In genomic region chr10:80487791-80488538, GRCh38 we compare ENCODE assay signal across 9 cellular contexts. TPM values are rescaled to one million over a fixed set of nuclear protein-coding genes. Genes with fewer than 3 reads are reported as not detected.
DNase-seq lines count a peak whose midpoint lies in the region; ATAC-seq lines count a peak whose summit lies in the region.
"Had no signal": no experiment of that assay in that cellular context is flagged by ENCODE, and none has a peak within 500 bp of the region (broad histone marks: within the 10 kb centered on the region; RNA-seq: fewer than 3 reads in every experiment).

No MANE protein-coding gene starts in this region.

- peaks cover 18 to 23% (median 21%) of the 10 kb centered on the region in 3 donors for H3K36me3 Mint-ChIP-seq in immature natural killer cell

- peaks cover 29 to 96% (median 92%) of the 10 kb centered on the region in 5 donors for H3K4me1 ChIP-seq in subcutaneous abdominal adipose tissue (ENCODE audit: control insufficient read depth in 5 of 5, insufficient read depth in 5 of 5, low read length in 5 of 5)

- no peak for ATAC-seq in HG03354 (IDR thresholded peaks at IDR 0.05; ENCODE audit: poor library complexity, severe bottlenecking, unreplicated experiment)

- peaks cover 8 to 23% (median 16%) of the 10 kb centered on the region in 3 donors for H3K27me3 Mint-ChIP-seq in immature natural killer cell (ENCODE audit: low read depth in 3 of 3)

- no peaks in the 10 kb centered on the region for H3K9me3 ChIP-seq in subcutaneous abdominal adipose tissue (ENCODE audit: control insufficient read depth in 5 of 5, low read length in 5 of 5)

- H3K27ac Mint-ChIP-seq in immature natural killer cell: peak overlapping the region; percentile 79 to 98 (median 94)

- H3K4me3 ChIP-seq in subcutaneous abdominal adipose tissue (ENCODE audit: low read depth in 1 of 5, low read length in 5 of 5): peak overlapping the region in 2 of 5 donors; percentile 11 to 22

- H3K27ac ChIP-seq in subcutaneous abdominal adipose tissue (ENCODE audit: low read depth, low read length): peak overlapping the region; percentile 77
- H3K27ac ChIP-seq: 22Rv1 had no signal

- peaks cover 3 to 37% (median 32%) of the 10 kb centered on the region in 5 donors for H3K36me3 ChIP-seq in subcutaneous abdominal adipose tissue (ENCODE audit: control insufficient read depth in 5 of 5, insufficient read depth in 5 of 5, low read length in 5 of 5)

- peak overlapping the region; percentile 81 to 86 (median 84) for H3K4me3 Mint-ChIP-seq in immature natural killer cell

- H3K9me3 Mint-ChIP-seq in immature natural killer cell: no peaks in the 10 kb centered on the region

- H3K27me3 ChIP-seq in subcutaneous abdominal adipose tissue (ENCODE audit: control insufficient read depth in 5 of 5, insufficient read depth in 4 of 5, low read length in 5 of 5): no peaks in the 10 kb centered on the region

- H3K4me1 Mint-ChIP-seq in immature natural killer cell: peaks cover 99 to 100% of the 10 kb centered on the region in 2 donors

- peak overlapping the region in 3 of 5 donors; percentile 10 to 49 (median 26) for H3K9ac ChIP-seq in subcutaneous abdominal adipose tissue (ENCODE audit: low read length in 5 of 5)

- DNase-seq in NK-92 treated with Interleukin-12 subunit alpha and Interleukin-12 subunit beta, amount 100 ng/mL, for 24 hours (lab: John Stamatoyannopoulos, UW): peak; percentile 82
- DNase-seq in NK-92 (lab: John Stamatoyannopoulos, UW; ENCODE audit: unreplicated experiment) (no peak), immature natural killer cell (peak; percentile 87 to 91 (median 90)), NCI-H146 treated with DMSO at 0.1 percent for 48 hours (lab: John Stamatoyannopoulos, UW; ENCODE audit: unreplicated experiment) (no peak), COR-L47 (lab: John Stamatoyannopoulos, UW) (no peak)
- DNase-seq in activated T-cell treated with anti-CD3 and anti-CD28 coated beads, Interleukin-2, amount 50 U/mL, for 48 hours: peak; percentile 68 to 76

RNA-seq across cellular contexts. Expression of gene TSPAN14, which starts 33.9 kb away (rescaled TPM):
- polyA plus RNA-seq in immature natural killer cell: 100 to 1,000 TPM; 141 to 363 (median 226) TPM

RNA-seq across cellular contexts. Expression of gene SH2D4B, which starts 49.7 kb away (rescaled TPM):
- polyA plus RNA-seq in immature natural killer cell: not detected

Comparison
In these comparisons a context has a peak if more than half of its experiments do, and no peak if none do; other contexts are left out.
1. DNase-seq: peak in NK-92 treated with Interleukin-12 subunit alpha and Interleukin-12 subunit beta, amount 100 ng/mL, for 24 hours (single experiment), activated T-cell treated with anti-CD3 and anti-CD28 coated beads, Interleukin-2, amount 50 U/mL, for 48 hours (2 of 2) and immature natural killer cell (3 of 3); none in NK-92 (single experiment), NCI-H146 treated with DMSO at 0.1 percent for 48 hours (single experiment) and COR-L47 (single experiment).